ENCODE assay signal across 30 cellular contexts in the genomic region with DNA sequence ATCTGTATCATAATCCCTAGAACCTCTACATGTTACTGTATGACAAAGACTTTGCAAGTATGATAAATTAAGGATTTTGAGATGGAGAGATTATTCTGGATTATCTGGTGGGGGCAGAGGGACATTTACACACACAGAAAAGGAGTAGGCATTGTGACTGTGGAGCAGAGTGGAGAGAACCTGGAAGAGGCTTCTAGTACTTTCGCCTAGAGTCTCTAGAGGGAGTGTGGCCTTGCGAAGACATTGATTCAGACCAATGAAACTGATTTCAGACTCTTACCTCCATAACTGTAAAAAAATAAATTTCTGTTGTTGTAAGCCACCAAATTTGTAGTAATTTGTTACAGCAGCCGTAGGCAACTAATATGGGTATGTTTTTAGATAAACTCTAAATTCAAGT.
"Had no signal": no experiment of that assay in that cellular context is flagged by ENCODE, and none has a peak within 500 bp of the region (broad histone marks: within the 10 kb centered on the region; RNA-seq: fewer than 3 reads in every experiment).

No MANE protein-coding gene starts in this region.

- H3K4me3 Mint-ChIP-seq: immature natural killer cell; naive thymus-derived CD4-positive, alpha-beta T cell; stimulated activated memory B cell treated with anti-CD40 and anti-IgM and Interleukin-4, amounts not matched to agents 10 μg/mL and 1 μg/mL and 100 μg/mL, for 72 hours; stimulated activated naive CD8-positive, alpha-beta T cell treated with anti-CD3 and anti-CD28 coated beads, Interleukin-15, amount 100 ng/mL, for 72 hours; T-helper 2 cell treated with Interferon-gamma antibody and Interleukin-4, amounts not matched to agents 5 μg/mL and 100 μg/mL, for 36 hours had no signal

- H3K27me3 Mint-ChIP-seq: naive thymus-derived CD4-positive, alpha-beta T cell; stimulated activated memory B cell treated with anti-CD40 and anti-IgM and Interleukin-4, amounts not matched to agents 10 μg/mL and 1 μg/mL and 100 μg/mL, for 72 hours; stimulated activated naive CD8-positive, alpha-beta T cell treated with anti-CD3 and anti-CD28 coated beads, Interleukin-15, amount 100 ng/mL, for 72 hours had no signal

- FAIRE-seq: kidney had no signal

- H3K4me1 ChIP-seq: breast epithelium, thyroid gland, upper lobe of left lung, vagina had no signal

- ATAC-seq: activated naive CD4-positive, alpha-beta T cell treated with anti-CD3 and anti-CD28 coated beads, Interleukin-2, amount 50 U/mL, for 72 hours; left colon; naive thymus-derived CD4-positive, alpha-beta T cell; stimulated activated memory B cell treated with anti-CD40 and anti-IgM and Interleukin-4, amounts not matched to agents 10 μg/mL and 1 μg/mL and 100 μg/mL, for 72 hours; stimulated activated naive CD8-positive, alpha-beta T cell treated with anti-CD3 and anti-CD28 coated beads, Interleukin-15, amount 100 ng/mL, for 72 hours had no signal

- H3K4me2 ChIP-seq: smooth muscle cell had no signal

- H3K9me3 Mint-ChIP-seq: activated naive CD4-positive, alpha-beta T cell treated with anti-CD3 and anti-CD28 coated beads, Interleukin-2, amount 50 U/mL, for 72 hours; immature natural killer cell; naive thymus-derived CD4-positive, alpha-beta T cell; stimulated activated memory B cell treated with anti-CD40 and anti-IgM and Interleukin-4, amounts not matched to agents 10 μg/mL and 1 μg/mL and 100 μg/mL, for 72 hours; stimulated activated naive CD8-positive, alpha-beta T cell treated with anti-CD3 and anti-CD28 coated beads, Interleukin-15, amount 100 ng/mL, for 72 hours; T-helper 2 cell treated with Interferon-gamma antibody and Interleukin-4, amounts not matched to agents 5 μg/mL and 100 μg/mL, for 36 hours had no signal

- H3K27me3 ChIP-seq: breast epithelium, right atrium auricular region, thyroid gland, upper lobe of left lung, vagina had no signal

- H3K27ac ChIP-seq: breast epithelium, right atrium auricular region, thyroid gland, upper lobe of left lung, vagina had no signal

- H3K9me3 ChIP-seq: breast epithelium, right atrium auricular region, thyroid gland, upper lobe of left lung, vagina had no signal

- H3K36me3 ChIP-seq: breast epithelium, right atrium auricular region, thyroid gland, upper lobe of left lung had no signal

- H3K4me3 ChIP-seq: breast epithelium, right atrium auricular region, smooth muscle cell, thyroid gland, upper lobe of left lung, vagina had no signal

- H3K27ac Mint-ChIP-seq: activated naive CD4-positive, alpha-beta T cell treated with anti-CD3 and anti-CD28 coated beads, Interleukin-2, amount 50 U/mL, for 72 hours; naive thymus-derived CD4-positive, alpha-beta T cell; stimulated activated memory B cell treated with anti-CD40 and anti-IgM and Interleukin-4, amounts not matched to agents 10 μg/mL and 1 μg/mL and 100 μg/mL, for 72 hours; stimulated activated naive CD8-positive, alpha-beta T cell treated with anti-CD3 and anti-CD28 coated beads, Interleukin-15, amount 100 ng/mL, for 72 hours; T-helper 2 cell treated with Interferon-gamma antibody and Interleukin-4, amounts not matched to agents 5 μg/mL and 100 μg/mL, for 36 hours had no signal

- DNase-seq: activated CD4-positive, alpha-beta T cell treated with anti-CD3 and anti-CD28 coated beads for 4 hours; activated CD4-positive, alpha-beta T cell treated with anti-CD3 and anti-CD28 coated beads, Interleukin-2, amount 50 U/mL, for 48 hours; activated CD8-positive, alpha-beta memory T cell treated with anti-CD3 and anti-CD28 coated beads for 24 hours; activated naive CD4-positive, alpha-beta T cell; central memory CD4-positive, alpha-beta T cell; dermis blood vessel endothelial cell; effector CD8-positive, alpha-beta T cell; foreskin fibroblast; head of caudate nucleus; hippocampal formation; immature natural killer cell; kidney; left colon; mammary epithelial cell; midbrain; naive thymus-derived CD4-positive, alpha-beta T cell; stimulated activated CD4-positive, alpha-beta T cell treated with anti-CD3 and anti-CD28 coated beads, Interleukin-1b, Interleukin-23, amount 100 ng/mL, for 48 hours; stimulated activated CD4-positive, alpha-beta T cell treated with anti-CD3 and anti-CD28 coated beads, Interleukin-4, amount 100 ng/mL, for 4 hours; stimulated activated CD8-positive, alpha-beta memory T cell treated with anti-CD3 and anti-CD28 coated beads, Interleukin-4, amount 100 ng/mL, for 48 hours; stimulated activated naive CD8-positive, alpha-beta T cell treated with anti-CD3 and anti-CD28 coated beads, Interleukin-15, amount 100 ng/mL, for 72 hours; substantia nigra; thyroid gland; upper lobe of left lung had no signal
